8 cellular contexts compared by ENCODE assay signal in the genomic region with DNA sequence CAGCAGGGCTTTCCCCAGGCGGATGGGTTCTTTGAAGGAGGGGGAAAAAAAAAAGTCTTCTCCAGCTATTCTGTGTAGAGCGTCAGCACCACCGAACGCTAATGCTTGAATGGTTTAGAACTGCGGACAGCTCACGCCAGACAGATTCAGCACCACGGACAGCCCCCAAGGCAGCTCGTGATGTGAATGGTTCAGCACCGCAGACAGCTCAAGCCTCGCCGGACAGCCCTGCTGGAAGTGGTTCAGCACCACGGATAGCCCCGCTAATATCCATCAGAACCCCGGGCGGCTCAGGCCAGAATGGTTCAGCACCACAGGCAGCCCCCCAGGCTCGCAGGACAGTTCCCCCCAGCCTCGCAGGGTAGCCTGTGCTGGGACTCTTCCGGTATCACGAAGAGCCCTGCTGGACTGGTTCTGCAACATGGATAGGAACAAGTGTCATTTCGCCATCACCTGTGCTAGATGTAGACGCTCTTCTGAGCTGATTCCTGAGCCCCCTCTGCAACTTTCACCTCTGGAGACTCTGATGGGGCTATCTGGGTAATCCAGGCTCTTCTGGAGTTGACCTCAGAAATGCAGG. TPM values are rescaled to one million over a fixed set of nuclear protein-coding genes. Genes with fewer than 3 reads are reported as not detected.
DNase-seq lines count a peak whose midpoint lies in the region; ATAC-seq and TF ChIP-seq lines count a peak whose summit lies in the region.

No MANE protein-coding gene starts in this region.

- intact Hi-C loops in Caco-2 (cut with micrococcal nuclease; ENCODE audit: unreplicated experiment) (no loop called here), left ventricle myocardium inferior (cut with micrococcal nuclease) (no loop called here), transverse colon (cut with DNase I; ENCODE audit: low total_unique reads) (no loop called here)

- H3K9me3 Mint-ChIP-seq in Caco-2 (ENCODE audit: unreplicated experiment): peaks cover 52% of the 10 kb centered on the region
- H3K9me3 Mint-ChIP-seq in activated naive CD8-positive, alpha-beta T cell treated with anti-CD3 and anti-CD28 coated beads for 36 hours: peaks cover 45% of the 10 kb centered on the region

- H3K27me3 Mint-ChIP-seq in Caco-2 (ENCODE audit: insufficient read depth, unreplicated experiment): no peaks in the 10 kb centered on the region
- peaks cover 8% of the 10 kb centered on the region for H3K27me3 Mint-ChIP-seq in activated naive CD8-positive, alpha-beta T cell treated with anti-CD3 and anti-CD28 coated beads for 36 hours

- no peak for ATAC-seq in GM18861 (IDR thresholded peaks at IDR 0.05; ENCODE audit: unreplicated experiment)

- H3K4me1 Mint-ChIP-seq in Caco-2 (ENCODE audit: low read depth, unreplicated experiment): no peaks in the 10 kb centered on the region
- H3K4me1 Mint-ChIP-seq in activated naive CD8-positive, alpha-beta T cell treated with anti-CD3 and anti-CD28 coated beads for 36 hours: no peaks in the 10 kb centered on the region

- H3K4me3 ChIP-seq in Caco-2 (ENCODE audit: low read depth, low read length) (no peak overlapping the region), LNCaP clone FGC (ENCODE audit: low read depth, low read length) (no peak overlapping the region), left ventricle myocardium inferior (no peak overlapping the region), transverse colon (no peak overlapping the region)

- H3K27ac ChIP-seq in left ventricle myocardium inferior (replicated peaks) (no peak overlapping the region), transverse colon (no peak overlapping the region)

- in situ Hi-C loops in transverse colon (cut with MboI; ENCODE audit: low pct_ligation_motif_present in 1 of 4, low pct_unique_long_range_greater_than_20kb in 1 of 4, low sequenced_read_pairs in 3 of 4): no loop called here

- H3K36me3 ChIP-seq in Caco-2 (ENCODE audit: control insufficient read depth, insufficient read depth, low read length): no peaks in the 10 kb centered on the region
- H3K36me3 ChIP-seq in left ventricle myocardium inferior: peaks cover 5% of the 10 kb centered on the region
- no peaks in the 10 kb centered on the region for H3K36me3 ChIP-seq in transverse colon

- H3K4me1 ChIP-seq in Caco-2: no peaks in the 10 kb centered on the region
- H3K4me1 ChIP-seq in left ventricle myocardium inferior: no peaks in the 10 kb centered on the region
- H3K4me1 ChIP-seq in transverse colon: no peaks in the 10 kb centered on the region

- 20 to 30% methylated on average over 1 to 20 of the region's 21 CpGs for WGBS in transverse colon (ENCODE audit: low coverage in 1 of 2), 2 donors

- POLR2A ChIA-PET in Caco-2 (lab: Charles Lee): no interaction called here

- H3K36me3 Mint-ChIP-seq in Caco-2 (ENCODE audit: insufficient read depth, unreplicated experiment): peaks cover 5% of the 10 kb centered on the region
- H3K36me3 Mint-ChIP-seq in activated naive CD8-positive, alpha-beta T cell treated with anti-CD3 and anti-CD28 coated beads for 36 hours: peaks cover 23% of the 10 kb centered on the region

- DNase-seq in Caco-2: peak; percentile 76 to 81
- peak; percentile 85 for DNase-seq in LNCaP clone FGC (ENCODE audit: low read depth)
- peak; percentile 67 for DNase-seq in activated naive CD8-positive, alpha-beta T cell treated with anti-CD3 and anti-CD28 coated beads for 36 hours
- peak; percentile 72 for DNase-seq in left ventricle myocardium inferior
- DNase-seq in pulmonary artery endothelial cell (ENCODE audit: low read depth, low spot score): peak; percentile 48
- DNase-seq in transverse colon: no peak
- no peak for DNase-seq in NCI-H1092 (lab: John Stamatoyannopoulos, UW)

- H3K4me3 Mint-ChIP-seq in Caco-2 (ENCODE audit: unreplicated experiment): no peak overlapping the region
- H3K4me3 Mint-ChIP-seq in activated naive CD8-positive, alpha-beta T cell treated with anti-CD3 and anti-CD28 coated beads for 36 hours: no peak overlapping the region

- H3K27me3 ChIP-seq in Caco-2 (replicated peaks; ENCODE audit: control insufficient read depth, insufficient read depth, low read length) (no peaks in the 10 kb centered on the region), left ventricle myocardium inferior (ENCODE audit: low read depth) (peaks cover 13% of the 10 kb centered on the region), transverse colon (peaks cover 5% of the 10 kb centered on the region)

- CTCF ChIA-PET in Caco-2 (lab: Charles Lee): no interaction called here

- no peak for TF ChIP-seq EP300 in transverse colon (IDR thresholded peaks at IDR 0.05; ENCODE audit: low read depth)

- H3K27ac Mint-ChIP-seq in Caco-2 (ENCODE audit: unreplicated experiment): no peak overlapping the region
- H3K27ac Mint-ChIP-seq in activated naive CD8-positive, alpha-beta T cell treated with anti-CD3 and anti-CD28 coated beads for 36 hours: no peak overlapping the region

- peaks cover 28% of the 10 kb centered on the region for H3K9me3 ChIP-seq in Caco-2
- peaks cover 45% of the 10 kb centered on the region for H3K9me3 ChIP-seq in left ventricle myocardium inferior (replicated peaks)
- H3K9me3 ChIP-seq in transverse colon: peaks cover 16 to 20% of the 10 kb centered on the region in 2 donors

- no peak for TF ChIP-seq POLR2A in transverse colon (IDR thresholded peaks at IDR 0.05)

- TF ChIP-seq CTCF in Caco-2 (IDR thresholded peaks at IDR 0.05; ENCODE audit: insufficient read depth in 1 of 2, low read depth in 1 of 2, low read length in 1 of 2, severe bottlenecking in 1 of 2, unreplicated experiment in 1 of 2): no peak
- no peak for TF ChIP-seq CTCF in LNCaP clone FGC (IDR thresholded peaks at IDR 0.05; ENCODE audit: control insufficient read depth, extremely low read depth, insufficient read depth)
- TF ChIP-seq CTCF in left ventricle myocardium inferior (IDR thresholded peaks at IDR 0.05; ENCODE audit: borderline replicate concordance): no peak
- no peak for TF ChIP-seq CTCF in transverse colon (IDR thresholded peaks at IDR 0.05)

- no TSS peak for BruUV-seq in Caco-2 (replicated peaks; lab: Mats Ljungman, UMichigan)

RNA-seq across cellular contexts. Expression of gene SMIM17, which starts 4.9 kb away (rescaled TPM):
- total RNA-seq in Caco-2 (2022): not detected in 2 replicates
- not detected for total RNA-seq in activated naive CD8-positive, alpha-beta T cell treated with anti-CD3 and anti-CD28 coated beads for 36 hours
- not detected for total RNA-seq in left ventricle myocardium inferior
- total RNA-seq in pulmonary artery endothelial cell: 0.14 and 0.26 TPM in 2 replicates
- not detected for total RNA-seq in transverse colon

RNA-seq across cellular contexts. Expression of gene ZNF835, which starts 33.5 kb away (rescaled TPM):
- total RNA-seq in Caco-2 (2022): not detected in 2 replicates
- total RNA-seq in activated naive CD8-positive, alpha-beta T cell treated with anti-CD3 and anti-CD28 coated beads for 36 hours: 1 to 10 TPM; 5.0 to 5.2 TPM
- total RNA-seq in left ventricle myocardium inferior: 4.9 TPM
- total RNA-seq in pulmonary artery endothelial cell: 0.07 and 0.78 TPM in 2 replicates
- total RNA-seq in transverse colon: 1 to 10 TPM in 2 of 4 donors, under 1 TPM in 1, not detected in 1; 0.37 to 2.2 (median 1.4) TPM

RNA-seq across cellular contexts. Expression of gene ZNF71, which starts 43.0 kb away (rescaled TPM):
- total RNA-seq in Caco-2 (2022): 1.1 and 1.5 TPM in 2 replicates
- 1 to 10 TPM; 5.4 TPM for total RNA-seq in activated naive CD8-positive, alpha-beta T cell treated with anti-CD3 and anti-CD28 coated beads for 36 hours
- total RNA-seq in left ventricle myocardium inferior: 5.8 TPM
- 10.8 and 12.4 TPM in 2 replicates for total RNA-seq in pulmonary artery endothelial cell
- total RNA-seq in transverse colon: 10 to 100 TPM in 1 of 4 donors, 1 to 10 TPM in 3; 4.4 to 10.5 (median 5.6) TPM

Comparison
In these comparisons a context has a peak if more than half of its experiments do, and no peak if none do; other contexts are left out.
1. DNase-seq: peak in Caco-2 (2 of 2), LNCaP clone FGC (single experiment), activated naive CD8-positive, alpha-beta T cell treated with anti-CD3 and anti-CD28 coated beads for 36 hours (single experiment), left ventricle myocardium inferior (single experiment) and pulmonary artery endothelial cell (single experiment); none in transverse colon (single experiment) and NCI-H1092 (single experiment).